ENCODE assay signal across 31 cellular contexts in genomic region chr11:94782446-94782845, GRCh38. TPM values are rescaled to one million over a fixed set of nuclear protein-coding genes. Genes with fewer than 3 reads are reported as not detected.
DNase-seq lines count a peak whose midpoint lies in the region; ATAC-seq and TF ChIP-seq lines count a peak whose summit lies in the region.
"Had no signal": no experiment of that assay in that cellular context is flagged by ENCODE, and none has a peak within 500 bp of the region (broad histone marks: within the 10 kb centered on the region; RNA-seq: fewer than 3 reads in every experiment).

No MANE protein-coding gene starts in this region.

- H3K9ac ChIP-seq in SK-N-MC (ENCODE audit: insufficient read length) = no peak overlapping the region

- ATAC-seq in gastrocnemius medialis (no peak), GM21529 (IDR thresholded peaks at IDR 0.05; ENCODE audit: unreplicated experiment) (no peak)
- ATAC-seq: activated CD4-positive, CD25-positive, alpha-beta regulatory T cell treated with anti-CD3 and anti-CD28 coated beads, Interleukin-2, amount 50 U/mL, for 24 hours; left lung; natural killer cell treated with Interleukin-12 subunit alpha and Interleukin-12 subunit beta and Interleukin-15 and Interleukin-18, amount 100 ng/mL, for 72 hours; pancreas; stimulated activated naive B cell treated with anti-CD40 and anti-IgM and Interleukin-4, amounts not matched to agents 10 μg/mL and 1 μg/mL and 100 μg/mL, for 72 hours had no signal

- TF ChIP-seq CTCF in fibroblast of pulmonary artery (IDR thresholded peaks at IDR 0.05; ENCODE audit: low read length, missing control alignments) (no peak), gastrocnemius medialis (IDR thresholded peaks at IDR 0.05 in 4 of 5, conservative IDR thresholded peaks at IDR 0.05 in 1 of 5) (no peak)

- DNase-seq in NCI-H1105 treated with DMSO at 0.1 percent for 48 hours (lab: John Stamatoyannopoulos, UW) = peak; percentile 13
- DNase-seq in NCI-H1105 (lab: John Stamatoyannopoulos, UW) = no peak
- no peak for DNase-seq in SK-N-MC (ENCODE audit: low read depth, low spot score)
- peak; percentile 46 for DNase-seq in fibroblast of pulmonary artery (ENCODE audit: low read depth)
- DNase-seq in gastrocnemius medialis = no peak
- no peak for DNase-seq in A172 (ENCODE audit: low spot score)
- DNase-seq in activated CD4-positive, alpha-beta T cell treated with anti-CD3 and anti-CD28 coated beads for 48 hours = no peak
- DNase-seq: activated CD4-positive, alpha-beta memory T cell treated with anti-CD3 and anti-CD28 coated beads, Interleukin-2, amount 10 ng/mL, durations not matched to agents 7 days and 5 days; activated CD8-positive, alpha-beta memory T cell treated with anti-CD3 and anti-CD28 coated beads, Interleukin-2, amount 50 U/mL, for 48 hours; activated naive CD4-positive, alpha-beta T cell treated with anti-CD3 and anti-CD28 coated beads, Interleukin-2, amount 10 ng/mL, durations not matched to agents 7 days and 5 days; AML-193; amygdala; CD4-positive, alpha-beta T cell; effector memory CD4-positive, alpha-beta T cell; erythroblast; hypothalamus; left lung; NCI-H187; NCI-H2171; NCI-H526 treated with DMSO at 0.1 percent for 48 hours; pancreas; Peyer's patch; stimulated activated CD4-positive, alpha-beta T cell treated with anti-CD3 and anti-CD28 coated beads, Interleukin-15, amount 100 ng/mL, for 24 hours; stimulated activated naive B cell treated with anti-CD40 and anti-IgM and Interleukin-4, amounts not matched to agents 10 μg/mL and 1 μg/mL and 100 μg/mL, for 72 hours; T-helper 1 cell had no signal

- H3K27me3 ChIP-seq in gastrocnemius medialis = no peaks in the 10 kb centered on the region
- H3K27me3 ChIP-seq: left lung, pancreas, Peyer's patch, SJSA1 had no signal

- in situ Hi-C loops in gastrocnemius medialis (cut with MboI; ENCODE audit: low sequenced_read_pairs in 4 of 4) = no loop called here

- TF ChIP-seq POLR2A in gastrocnemius medialis (IDR thresholded peaks at IDR 0.05) = no peak

- H3K36me3 ChIP-seq in SK-N-MC (ENCODE audit: insufficient read depth, low read length) (no peaks in the 10 kb centered on the region), gastrocnemius medialis (no peaks in the 10 kb centered on the region)
- H3K36me3 ChIP-seq: left lung, pancreas, Peyer's patch, SJSA1 had no signal

- no peak overlapping the region for H3K4me3 ChIP-seq in SK-N-MC
- H3K4me3 ChIP-seq in fibroblast of pulmonary artery (replicated peaks; ENCODE audit: low read depth, low read length) = no peak overlapping the region
- no peak overlapping the region for H3K4me3 ChIP-seq in gastrocnemius medialis
- H3K4me3 ChIP-seq: coronary artery, left lung, pancreas, Peyer's patch, SJSA1 had no signal

- intact Hi-C loops in gastrocnemius medialis (cut with DNase I; ENCODE audit: low total_unique reads) = no loop called here

- no peaks in the 10 kb centered on the region for H3K9me3 ChIP-seq in SK-N-MC (ENCODE audit: low read depth, low read length)
- H3K9me3 ChIP-seq in gastrocnemius medialis = no peaks in the 10 kb centered on the region
- H3K9me3 ChIP-seq: left lung, pancreas, Peyer's patch, SJSA1 had no signal

- H3K4me1 ChIP-seq in gastrocnemius medialis = peaks cover 82 to 91% of the 10 kb centered on the region in 2 donors
- H3K4me1 ChIP-seq: Peyer's patch had no signal

- H3K27ac ChIP-seq in SK-N-MC (0 out of 2 replicates have a peak overlapping the region, but pooled peaks have one; percentile 16), gastrocnemius medialis (peak overlapping the region in 3 of 4 donors; percentile 0 to 60 (median 11))
- H3K27ac ChIP-seq: 22Rv1, coronary artery, left lung, pancreas, Peyer's patch, SJSA1 had no signal

RNA-seq across cellular contexts. Expression of gene AMOTL1, which starts 14.3 kb away (rescaled TPM):
- total RNA-seq in gastrocnemius medialis = 100 to 1,000 TPM; 150 to 393 (median 244) TPM
- total RNA-seq in A172 (2014; rRNA removed; shearing (Covaris generic)) = 10.8 and 12.2 TPM in 2 replicates

Comparison
In these comparisons a context has a peak if more than half of its experiments do, and no peak if none do; other contexts are left out.
1. DNase-seq: peak in NCI-H1105 treated with DMSO at 0.1 percent for 48 hours (single experiment) and fibroblast of pulmonary artery (single experiment); none in NCI-H1105 (single experiment), SK-N-MC (single experiment), gastrocnemius medialis (0 of 2), A172 (single experiment) and activated CD4-positive, alpha-beta T cell treated with anti-CD3 and anti-CD28 coated beads for 48 hours (single experiment).
2. RNA of gene AMOTL1, which starts 14.3 kb away (total RNA-seq): 150 to 393 TPM in gastrocnemius medialis; 10.8 to 12.2 TPM in A172; every median in the first group is over 10 times any median in the second.